ENCODE assay signal across 9 cellular contexts in the genomic region with DNA sequence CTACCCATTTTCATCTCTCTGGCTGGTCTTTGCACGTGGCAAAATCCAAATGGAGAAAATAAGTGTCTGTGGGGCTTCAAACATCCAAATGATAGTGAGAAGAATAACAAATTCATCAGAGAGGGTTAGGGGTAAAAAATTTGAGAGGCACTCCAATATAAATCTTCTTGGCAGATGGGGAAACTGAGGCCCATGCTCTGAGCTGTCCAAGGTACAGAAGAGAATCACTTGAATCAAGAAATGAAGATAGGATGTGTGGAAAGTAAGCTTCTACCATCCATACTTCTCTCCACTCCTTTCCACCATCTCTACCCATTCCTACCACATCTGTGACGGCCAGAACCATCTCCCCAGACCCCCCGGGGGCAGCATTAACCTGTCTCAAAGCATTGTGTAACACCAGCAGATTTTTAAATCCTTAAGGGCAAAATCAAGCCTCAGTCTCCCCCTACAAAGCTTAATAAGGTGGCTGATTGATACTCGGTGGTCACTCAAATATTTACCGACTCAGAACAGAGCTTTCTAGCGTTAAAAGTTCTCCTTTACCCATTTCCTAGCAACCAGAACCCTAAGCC. TPM values are rescaled to one million over a fixed set of nuclear protein-coding genes. Genes with fewer than 3 reads are reported as not detected.
DNase-seq lines count a peak whose midpoint lies in the region; ATAC-seq, FAIRE-seq and TF ChIP-seq lines count a peak whose summit lies in the region.
"Had no signal": no experiment of that assay in that cellular context is flagged by ENCODE, and none has a peak within 500 bp of the region (broad histone marks: within the 10 kb centered on the region; RNA-seq: fewer than 3 reads in every experiment).

No MANE protein-coding gene starts in this region.

- H3K4me1 ChIP-seq in kidney (ENCODE audit: control insufficient read depth in 1 of 2, insufficient read depth in 1 of 2, low read depth in 1 of 2, low read length in 2 of 2): peaks cover 16 to 27% of the 10 kb centered on the region in 2 donors
- peaks cover 23% of the 10 kb centered on the region for H3K4me1 ChIP-seq in suprapubic skin

- TF ChIP-seq POLR2A in suprapubic skin (IDR thresholded peaks at IDR 0.05): no peak

- peak overlapping the region; percentile 94 to 96 for H3K27ac ChIP-seq in kidney (ENCODE audit: low read depth in 2 of 2, low read length in 2 of 2)
- H3K27ac ChIP-seq in suprapubic skin: peak overlapping the region; percentile 88

- TF ChIP-seq CTCF in kidney (IDR thresholded peaks at IDR 0.05; ENCODE audit: borderline replicate concordance, extremely low read depth, insufficient read depth) (no peak), suprapubic skin (IDR thresholded peaks at IDR 0.05) (no peak)

- no peaks in the 10 kb centered on the region for H3K27me3 Mint-ChIP-seq in activated CD4-positive, alpha-beta T cell treated with anti-CD3 and anti-CD28 coated beads, Interleukin-2, amount 10 ng/mL, durations not matched to agents 7 days and 5 days

- no peaks in the 10 kb centered on the region for H3K27me3 ChIP-seq in suprapubic skin

- H3K9me3 ChIP-seq in kidney (ENCODE audit: control insufficient read depth in 1 of 2, low read length in 2 of 2) (no peaks in the 10 kb centered on the region), suprapubic skin (no peaks in the 10 kb centered on the region)

- peak overlapping the region; percentile 97 for H3K27ac Mint-ChIP-seq in activated CD4-positive, alpha-beta T cell treated with anti-CD3 and anti-CD28 coated beads, Interleukin-2, amount 10 ng/mL, durations not matched to agents 7 days and 5 days
- H3K27ac Mint-ChIP-seq in activated naive CD4-positive, alpha-beta T cell treated with anti-CD3 and anti-CD28 coated beads, Interleukin-2, amount 50 U/mL, for 72 hours: peak overlapping the region; percentile 97 to 99

- H3K4me1 Mint-ChIP-seq in activated CD4-positive, alpha-beta T cell treated with anti-CD3 and anti-CD28 coated beads, Interleukin-2, amount 10 ng/mL, durations not matched to agents 7 days and 5 days: peaks cover 37% of the 10 kb centered on the region

- CTCF ChIA-PET in activated CD4-positive, alpha-beta T cell treated with anti-CD3 and anti-CD28 coated beads, Interleukin-2, amount 10 ng/mL, durations not matched to agents 7 days and 5 days (lab: Charles Lee): interaction anchor here (1.1 kb wide), 1 partner anchor 186 kb away, joined by 3 read pairs; no protein-coding TSS in a partner anchor

- H3K9me3 Mint-ChIP-seq in activated CD4-positive, alpha-beta T cell treated with anti-CD3 and anti-CD28 coated beads, Interleukin-2, amount 10 ng/mL, durations not matched to agents 7 days and 5 days: no peaks in the 10 kb centered on the region
- H3K9me3 Mint-ChIP-seq in activated naive CD4-positive, alpha-beta T cell treated with anti-CD3 and anti-CD28 coated beads, Interleukin-2, amount 50 U/mL, for 72 hours: no peaks in the 10 kb centered on the region

- FAIRE-seq in kidney (lab: Jason Lieb, UNC) (no peak), RCC 7860 (lab: Jason Lieb, UNC) (no peak)

- TF ChIP-seq EP300 in suprapubic skin (IDR thresholded peaks at IDR 0.05): no peak

- H3K9ac ChIP-seq in kidney (ENCODE audit: low read length in 2 of 2): peak overlapping the region; percentile 81 to 95

- H3K4me3 ChIP-seq in kidney (ENCODE audit: low read length in 2 of 2) (peak overlapping the region; percentile 69 to 98), suprapubic skin (peak overlapping the region; percentile 64)

- ATAC-seq in activated naive CD4-positive, alpha-beta T cell treated with anti-CD3 and anti-CD28 coated beads, Interleukin-2, amount 50 U/mL, for 72 hours: no peak

- H3K4me3 Mint-ChIP-seq in activated CD4-positive, alpha-beta T cell treated with anti-CD3 and anti-CD28 coated beads, Interleukin-2, amount 10 ng/mL, durations not matched to agents 7 days and 5 days: peak overlapping the region; percentile 100

- H3K36me3 ChIP-seq in kidney (ENCODE audit: control insufficient read depth in 1 of 2, insufficient read depth in 2 of 2, low read length in 2 of 2) (peaks cover 8 to 15% of the 10 kb centered on the region in 2 donors), suprapubic skin (peaks cover 16% of the 10 kb centered on the region)

- WGBS in suprapubic skin: 28% methylated on average over 6 of the region's 6 CpGs

- DNase-seq in activated CD4-positive, alpha-beta T cell treated with anti-CD3 and anti-CD28 coated beads, Interleukin-2, amount 10 ng/mL, durations not matched to agents 7 days and 5 days: no peak
- DNase-seq in activated CD4-positive, alpha-beta T cell treated with anti-CD3 and anti-CD28 coated beads for 48 hours: no peak
- DNase-seq in activated naive CD4-positive, alpha-beta T cell treated with anti-CD3 and anti-CD28 coated beads, Interleukin-2, amount 50 U/mL, for 72 hours (ENCODE audit: low spot score in 2 of 2): no peak
- DNase-seq in kidney: no peak
- DNase-seq in suprapubic skin (ENCODE audit: low spot score in 2 of 2): no peak
- DNase-seq in RCC 7860 (ENCODE audit: low spot score): no peak
- no peak for DNase-seq in posterior vena cava (ENCODE audit: low spot score)
- no peak for DNase-seq in dedifferentiated amniotic fluid mesenchymal stem cell (ENCODE audit: extremely low spot score)
- DNase-seq: NCI-H1092 had no signal

- H3K36me3 Mint-ChIP-seq in activated CD4-positive, alpha-beta T cell treated with anti-CD3 and anti-CD28 coated beads, Interleukin-2, amount 10 ng/mL, durations not matched to agents 7 days and 5 days (ENCODE audit: low read depth): peaks cover 6% of the 10 kb centered on the region
- peaks cover 19 to 21% of the 10 kb centered on the region in 2 donors for H3K36me3 Mint-ChIP-seq in activated naive CD4-positive, alpha-beta T cell treated with anti-CD3 and anti-CD28 coated beads, Interleukin-2, amount 50 U/mL, for 72 hours

- intact Hi-C loops in kidney (cut with DNase I): loop anchor here (10.0 kb wide), 1 partner anchor 185 kb away; no protein-coding TSS in a partner anchor
- intact Hi-C loops in posterior vena cava (cut with DNase I): loop anchor here (10.0 kb wide), 1 partner anchor 185 kb away; no protein-coding TSS in a partner anchor

- POLR2A ChIA-PET in activated CD4-positive, alpha-beta T cell treated with anti-CD3 and anti-CD28 coated beads, Interleukin-2, amount 10 ng/mL, durations not matched to agents 7 days and 5 days (lab: Charles Lee): no interaction called here

RNA-seq across cellular contexts. Expression of a gene that starts 0.8 kb away (rescaled TPM):
- 10 to 100 TPM; 26.1 to 33.2 TPM for total RNA-seq in activated CD4-positive, alpha-beta T cell treated with anti-CD3 and anti-CD28 coated beads, Interleukin-2, amount 10 ng/mL, durations not matched to agents 7 days and 5 days
- total RNA-seq in activated naive CD4-positive, alpha-beta T cell treated with anti-CD3 and anti-CD28 coated beads, Interleukin-2, amount 50 U/mL, for 72 hours: 10 to 100 TPM; 30.6 to 73.0 TPM
- total RNA-seq in kidney: 73.2 TPM
- polyA plus RNA-seq in kidney (ENCODE audit: insufficient read depth, low read depth, low replicate concordance): 241 TPM
- total RNA-seq in suprapubic skin: 10 to 100 TPM; 16.9 to 46.2 (median 31.7) TPM
- 10 to 100 TPM; 13.2 to 13.4 TPM for total RNA-seq in posterior vena cava
